Comparison of ENCODE assay signal across 30 cellular contexts in genomic region chr5:56760723-56761122, GRCh38. TPM values are rescaled to one million over a fixed set of nuclear protein-coding genes. Genes with fewer than 3 reads are reported as not detected.
DNase-seq lines count a peak whose midpoint lies in the region; ATAC-seq and TF ChIP-seq lines count a peak whose summit lies in the region.
"Had no signal": no experiment of that assay in that cellular context is flagged by ENCODE, and none has a peak within 500 bp of the region (broad histone marks: within the 10 kb centered on the region; RNA-seq: fewer than 3 reads in every experiment).

No MANE protein-coding gene starts in this region.

- H3K27me3 Mint-ChIP-seq in stimulated activated memory B cell treated with anti-CD40 and anti-IgM and Interleukin-4, amounts not matched to agents 10 μg/mL and 1 μg/mL and 100 μg/mL, for 72 hours: no peaks in the 10 kb centered on the region
- H3K27me3 Mint-ChIP-seq: activated CD4-positive, alpha-beta memory T cell treated with anti-CD3 and anti-CD28 coated beads for 36 hours; CD4-positive, alpha-beta T cell; T-cell had no signal

- 93 to 100% methylated on average over 1 to 4 of the region's 5 CpGs for WGBS in mesodermal cell (ENCODE audit: insufficient coverage in 2 of 2), 2 experiments

- H3K27me3 ChIP-seq in cardiac muscle cell: no peaks in the 10 kb centered on the region
- H3K27me3 ChIP-seq: gastrocnemius medialis, sigmoid colon, testis, vagina had no signal

- ATAC-seq in Right ventricle myocardium superior (ENCODE audit: poor library complexity): no peak
- no peak for ATAC-seq in stimulated activated memory B cell treated with anti-CD40 and anti-IgM and Interleukin-4, amounts not matched to agents 10 μg/mL and 1 μg/mL and 100 μg/mL, for 72 hours
- ATAC-seq in GM21723 (IDR thresholded peaks at IDR 0.05; ENCODE audit: unreplicated experiment): no peak
- ATAC-seq in GM21737 (IDR thresholded peaks at IDR 0.05; ENCODE audit: unreplicated experiment): no peak
- ATAC-seq: gastrocnemius medialis; naive thymus-derived CD8-positive, alpha-beta T cell; stimulated activated naive CD8-positive, alpha-beta T cell treated with anti-CD3 and anti-CD28 coated beads, Interleukin-15, Interleukin-2, amounts not matched to agents 100 U/mL and 50 U/mL, for 24 hours; T-cell had no signal

- intact Hi-C loops in Right ventricle myocardium superior (cut with DNase I): no loop called here

- peak overlapping the region; percentile 90 for H3K27ac Mint-ChIP-seq in stimulated activated memory B cell treated with anti-CD40 and anti-IgM and Interleukin-4, amounts not matched to agents 10 μg/mL and 1 μg/mL and 100 μg/mL, for 72 hours
- H3K27ac Mint-ChIP-seq: activated CD4-positive, alpha-beta memory T cell treated with anti-CD3 and anti-CD28 coated beads for 36 hours; activated naive CD4-positive, alpha-beta T cell treated with anti-CD3 and anti-CD28 coated beads, Interleukin-2, amount 10 ng/mL, durations not matched to agents 7 days and 5 days; CD4-positive, alpha-beta T cell; mesothelial cell of epicardium; T-cell had no signal

- H3K4me3 ChIP-seq in cardiac muscle cell (no peak overlapping the region), mesodermal cell (ENCODE audit: extremely low read depth, insufficient read depth, low read length, poor library complexity, severe bottlenecking) (no peak overlapping the region)
- H3K4me3 ChIP-seq: gastrocnemius medialis, GM23248, sigmoid colon, testis, vagina had no signal

- peaks cover 56% of the 10 kb centered on the region for H3K4me1 Mint-ChIP-seq in stimulated activated memory B cell treated with anti-CD40 and anti-IgM and Interleukin-4, amounts not matched to agents 10 μg/mL and 1 μg/mL and 100 μg/mL, for 72 hours

- DNase-seq in cardiac muscle cell (ENCODE audit: low read depth in 1 of 2, low spot score in 1 of 2): no peak
- no peak for DNase-seq in Right ventricle myocardium superior
- peak; percentile 36 for DNase-seq in dermis blood vessel endothelial cell
- no peak for DNase-seq in RPMI8226
- DNase-seq: activated CD4-positive, alpha-beta memory T cell treated with anti-CD3 and anti-CD28 coated beads for 36 hours; activated CD4-positive, CD25-positive, alpha-beta regulatory T cell treated with anti-CD3 and anti-CD28 coated beads, Interleukin-2, amount 50 U/mL, for 72 hours; activated CD8-positive, alpha-beta memory T cell treated with anti-CD3 and anti-CD28 coated beads, Interleukin-2, amount 50 U/mL, for 4 hours; activated naive CD4-positive, alpha-beta T cell treated with anti-CD3 and anti-CD28 coated beads, Interleukin-2, amount 10 ng/mL, durations not matched to agents 7 days and 5 days; amniotic stem cell; CD4-positive, alpha-beta T cell; gastrocnemius medialis; GM23248; hippocampal formation; naive thymus-derived CD8-positive, alpha-beta T cell; NCI-H1092 treated with DMSO at 0.1 percent for 48 hours; NCI-H187 treated with DMSO at 0.1 percent for 48 hours; NCI-H2171 treated with DMSO at 0.1 percent for 48 hours; NCI-H526 treated with DMSO at 0.1 percent for 48 hours; sigmoid colon; stimulated activated CD4-positive, alpha-beta T cell treated with anti-CD3 and anti-CD28 coated beads, Interleukin-4, amount 100 ng/mL, for 4 hours; stimulated activated naive CD8-positive, alpha-beta T cell treated with anti-CD3 and anti-CD28 coated beads, Interleukin-15, Interleukin-2, amounts not matched to agents 100 U/mL and 50 U/mL, for 24 hours; T-cell; testis had no signal

- no peaks in the 10 kb centered on the region for H3K9me3 Mint-ChIP-seq in stimulated activated memory B cell treated with anti-CD40 and anti-IgM and Interleukin-4, amounts not matched to agents 10 μg/mL and 1 μg/mL and 100 μg/mL, for 72 hours
- H3K9me3 Mint-ChIP-seq: activated CD4-positive, alpha-beta memory T cell treated with anti-CD3 and anti-CD28 coated beads for 36 hours; activated naive CD4-positive, alpha-beta T cell treated with anti-CD3 and anti-CD28 coated beads, Interleukin-2, amount 10 ng/mL, durations not matched to agents 7 days and 5 days; CD4-positive, alpha-beta T cell; mesothelial cell of epicardium; naive thymus-derived CD8-positive, alpha-beta T cell; T-cell had no signal

- H3K4me3 Mint-ChIP-seq in stimulated activated memory B cell treated with anti-CD40 and anti-IgM and Interleukin-4, amounts not matched to agents 10 μg/mL and 1 μg/mL and 100 μg/mL, for 72 hours: peak overlapping the region; percentile 15
- H3K4me3 Mint-ChIP-seq: activated CD4-positive, alpha-beta memory T cell treated with anti-CD3 and anti-CD28 coated beads for 36 hours; activated naive CD4-positive, alpha-beta T cell treated with anti-CD3 and anti-CD28 coated beads, Interleukin-2, amount 10 ng/mL, durations not matched to agents 7 days and 5 days; CD4-positive, alpha-beta T cell; mesothelial cell of epicardium; T-cell had no signal

- H3K27ac ChIP-seq in cardiac muscle cell: peak overlapping the region; percentile 76
- H3K27ac ChIP-seq in mesodermal cell (ENCODE audit: low read depth, low read length, severe bottlenecking): peak overlapping the region; percentile 30
- H3K27ac ChIP-seq: 22Rv1, gastrocnemius medialis, GM23248, sigmoid colon, testis, vagina had no signal

- H3K36me3 ChIP-seq in cardiac muscle cell (no peaks in the 10 kb centered on the region), mesodermal cell (ENCODE audit: control insufficient read depth, insufficient read depth, low read length) (no peaks in the 10 kb centered on the region)
- H3K36me3 ChIP-seq: gastrocnemius medialis, sigmoid colon, vagina had no signal

- H3K36me3 Mint-ChIP-seq in stimulated activated memory B cell treated with anti-CD40 and anti-IgM and Interleukin-4, amounts not matched to agents 10 μg/mL and 1 μg/mL and 100 μg/mL, for 72 hours: no peaks in the 10 kb centered on the region
- H3K36me3 Mint-ChIP-seq: activated CD4-positive, alpha-beta memory T cell treated with anti-CD3 and anti-CD28 coated beads for 36 hours; mesothelial cell of epicardium; naive thymus-derived CD8-positive, alpha-beta T cell; T-cell had no signal

- no peak for TF ChIP-seq CTCF in cardiac muscle cell (IDR thresholded peaks at IDR 0.05; ENCODE audit: low read depth, low read length)

- H3K4me1 ChIP-seq in cardiac muscle cell (ENCODE audit: low read depth): peaks cover 24% of the 10 kb centered on the region
- peaks cover 11% of the 10 kb centered on the region for H3K4me1 ChIP-seq in mesodermal cell (ENCODE audit: control insufficient read depth, insufficient read depth, low read length, poor library complexity, severe bottlenecking)
- H3K4me1 ChIP-seq: gastrocnemius medialis, sigmoid colon, vagina had no signal

- H3K9me3 ChIP-seq in cardiac muscle cell (ENCODE audit: low read depth) (no peaks in the 10 kb centered on the region), mesodermal cell (ENCODE audit: control insufficient read depth, low read length) (no peaks in the 10 kb centered on the region)
- H3K9me3 ChIP-seq: gastrocnemius medialis, sigmoid colon, testis, vagina had no signal

RNA-seq across cellular contexts. Expression of gene MAP3K1, which starts 54.6 kb away (rescaled TPM):
- 18.4 and 24.0 TPM in 2 replicates for total RNA-seq in cardiac muscle cell
- polyA plus RNA-seq in cardiac muscle cell: 11.2 and 14.5 TPM in 2 replicates
- 5.6 TPM for total RNA-seq in Right ventricle myocardium superior
- 50.5 and 55.1 TPM in 2 replicates for total RNA-seq in dermis blood vessel endothelial cell
- polyA plus RNA-seq in mesodermal cell (2013, experiment 1 of 2): 51.2 TPM
- 50.0 TPM for polyA plus RNA-seq in mesodermal cell (2013, experiment 2 of 2)
